Comparison of ENCODE assay signal across 8 cellular contexts in genomic region chr10:119596537-119597404, GRCh38. TPM values are rescaled to one million over a fixed set of nuclear protein-coding genes. Genes with fewer than 3 reads are reported as not detected.
A peak's percentile ranks its signal among the peaks of the same experiment; 100 is the strongest.
DNase-seq lines count a peak whose midpoint lies in the region; ATAC-seq and TF ChIP-seq lines count a peak whose summit lies in the region.

Gene TIAL1 (minus strand): TSS chr10:119596964. CDS start chr10:119596465, 499 bp downstream.

- CTCF ChIA-PET in PC-3 (lab: Charles Lee), result interaction anchor here (0.5 kb wide), 1 partner anchor 265 kb away, joined by 4 read pairs; no protein-coding TSS in a partner anchor

- no TSS peak for BruUV-seq in PC-3 (replicated peaks; lab: Mats Ljungman, UMichigan)

- H2AFZ ChIP-seq in PC-3 (ENCODE audit: low read length), result peak within 1 kb of the TSS; percentile 93

- peak within 1 kb of the TSS; percentile 99 for H3K27ac ChIP-seq in PC-3 (ENCODE audit: low read length)

- peak within 1 kb of the TSS; percentile 98 for H3K4me2 ChIP-seq in PC-3 (ENCODE audit: low read length)

- intact Hi-C loops in PC-3 (cut with micrococcal nuclease), result loop anchor here (2.0 to 5.0 kb wide), 2 partner anchors 58 to 131 kb away; partner anchors contain the start of gene INPP5F

- H3K9me3 ChIP-seq in PC-3 (ENCODE audit: low read length), result no peaks in the 10 kb centered on the region
- no peaks in the 10 kb centered on the region for H3K9me3 ChIP-seq in mononuclear cell (ENCODE audit: low read depth, low read length)

- H3K79me2 ChIP-seq in PC-3 (ENCODE audit: low read length), result peaks cover 56% of the 10 kb centered on the region

- peak; percentile 83 for ATAC-seq in GM21576 (IDR thresholded peaks at IDR 0.05; ENCODE audit: unreplicated experiment)
- peak; percentile 86 for ATAC-seq in PC-3

- H3K4me3 ChIP-seq in PC-3 (ENCODE audit: low read length), result peak within 1 kb of the TSS; percentile 99
- peak within 1 kb of the TSS; percentile 98 for H3K4me3 ChIP-seq in epithelial cell of esophagus (ENCODE audit: low read length)
- H3K4me3 ChIP-seq in mononuclear cell (ENCODE audit: low read length), result peak within 1 kb of the TSS; percentile 97

- TF ChIP-seq RAD21 in Ishikawa (IDR thresholded peaks at IDR 0.05; ENCODE audit: low read depth), result peak; percentile 15; the same call in 1 of the 2 replicates

- 0 out of 2 replicates have a peak, but pooled peaks cover 8% of the 10 kb centered on the region for H3K36me3 ChIP-seq in PC-3 (ENCODE audit: low read depth, low read length)

- H3K27me3 ChIP-seq in PC-3 (ENCODE audit: low read length), result no peaks in the 10 kb centered on the region
- no peaks in the 10 kb centered on the region for H3K27me3 ChIP-seq in mononuclear cell (ENCODE audit: insufficient read depth, low read length)

- TF ChIP-seq EP300 in Ishikawa (IDR thresholded peaks at IDR 0.05; ENCODE audit: borderline replicate concordance), result no peak

- DNase-seq in DMS114 treated with DMSO at 0.1 percent for 48 hours (lab: John Stamatoyannopoulos, UW; ENCODE audit: unreplicated experiment) (peak; percentile 100), PC-3 (peak; percentile 96), activated T-cell treated with anti-CD3 and anti-CD28 coated beads for 48 hours (ENCODE audit: low read depth) (peak; percentile 87), epithelial cell of esophagus (ENCODE audit: low read depth) (peak; percentile 100)
- DNase-seq in stimulated activated CD8-positive, alpha-beta memory T cell treated with anti-CD3 and anti-CD28 coated beads, Interleukin-4, amount 100 ng/mL, for 1 hour (ENCODE audit: low read depth in 2 of 2, low spot score in 1 of 2), result peak; percentile 83 to 84

- peak within 1 kb of the TSS; percentile 99 for H3K9ac ChIP-seq in PC-3 (ENCODE audit: low read length)

- TF ChIP-seq CTCF in PC-3 (conservative IDR thresholded peaks at IDR 0.05; ENCODE audit: low read depth, low read length) (no peak), epithelial cell of esophagus (IDR thresholded peaks at IDR 0.05; ENCODE audit: insufficient read depth, low read depth, low read length, missing control alignments) (no peak)

- peaks cover 36% of the 10 kb centered on the region for H4K20me1 ChIP-seq in PC-3 (ENCODE audit: low read length)

- H3F3A ChIP-seq in PC-3 (ENCODE audit: low read length, unreplicated experiment), result no peaks in the 10 kb centered on the region

- no peaks in the 10 kb centered on the region for H3K9me2 ChIP-seq in PC-3 (replicated peaks; ENCODE audit: low read length)

- POLR2A ChIA-PET in PC-3 (lab: Charles Lee; ENCODE audit: unreplicated experiment), result interaction anchor here (0.6 kb wide), 1 partner anchor 79 kb away, joined by 3 read pairs; no protein-coding TSS in a partner anchor

- H3K4me1 ChIP-seq in PC-3 (ENCODE audit: insufficient read depth, low read length), result peaks cover 34% of the 10 kb centered on the region
- peaks cover 42% of the 10 kb centered on the region for H3K4me1 ChIP-seq in mononuclear cell (ENCODE audit: insufficient read depth, low read length)

TF ChIP-seq in Ishikawa, 13 proteins besides CTCF, POLR2A, EP300 and RAD21:
- peak; percentile 31; the same call in 1 of the 2 replicates for TF ChIP-seq TEAD4 (IDR thresholded peaks at IDR 0.05)
- TF ChIP-seq TAF1 (IDR thresholded peaks at IDR 0.05; ENCODE audit: low read depth), result peak; percentile 71
- peak; percentile 1; the same call in 1 of the 2 replicates for TF ChIP-seq EGR1 (IDR thresholded peaks at IDR 0.05)
- TF ChIP-seq, protein P1, sequence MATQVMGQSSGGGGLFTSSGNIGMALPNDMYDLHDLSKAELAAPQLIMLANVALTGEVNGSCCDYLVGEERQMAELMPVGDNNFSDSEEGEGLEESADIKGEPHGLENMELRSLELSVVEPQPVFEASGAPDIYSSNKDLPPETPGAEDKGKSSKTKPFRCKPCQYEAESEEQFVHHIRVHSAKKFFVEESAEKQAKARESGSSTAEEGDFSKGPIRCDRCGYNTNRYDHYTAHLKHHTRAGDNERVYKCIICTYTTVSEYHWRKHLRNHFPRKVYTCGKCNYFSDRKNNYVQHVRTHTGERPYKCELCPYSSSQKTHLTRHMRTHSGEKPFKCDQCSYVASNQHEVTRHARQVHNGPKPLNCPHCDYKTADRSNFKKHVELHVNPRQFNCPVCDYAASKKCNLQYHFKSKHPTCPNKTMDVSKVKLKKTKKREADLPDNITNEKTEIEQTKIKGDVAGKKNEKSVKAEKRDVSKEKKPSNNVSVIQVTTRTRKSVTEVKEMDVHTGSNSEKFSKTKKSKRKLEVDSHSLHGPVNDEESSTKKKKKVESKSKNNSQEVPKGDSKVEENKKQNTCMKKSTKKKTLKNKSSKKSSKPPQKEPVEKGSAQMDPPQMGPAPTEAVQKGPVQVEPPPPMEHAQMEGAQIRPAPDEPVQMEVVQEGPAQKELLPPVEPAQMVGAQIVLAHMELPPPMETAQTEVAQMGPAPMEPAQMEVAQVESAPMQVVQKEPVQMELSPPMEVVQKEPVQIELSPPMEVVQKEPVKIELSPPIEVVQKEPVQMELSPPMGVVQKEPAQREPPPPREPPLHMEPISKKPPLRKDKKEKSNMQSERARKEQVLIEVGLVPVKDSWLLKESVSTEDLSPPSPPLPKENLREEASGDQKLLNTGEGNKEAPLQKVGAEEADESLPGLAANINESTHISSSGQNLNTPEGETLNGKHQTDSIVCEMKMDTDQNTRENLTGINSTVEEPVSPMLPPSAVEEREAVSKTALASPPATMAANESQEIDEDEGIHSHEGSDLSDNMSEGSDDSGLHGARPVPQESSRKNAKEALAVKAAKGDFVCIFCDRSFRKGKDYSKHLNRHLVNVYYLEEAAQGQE (IDR thresholded peaks at IDR 0.05; ENCODE audit: low read depth), result 0 out of 2 replicates have a peak, but pooled peaks have one; percentile 24
- TF ChIP-seq CREB1 (IDR thresholded peaks at IDR 0.05; ENCODE audit: low read depth), result no peak
- TF ChIP-seq TCF12 (IDR thresholded peaks at IDR 0.05; ENCODE audit: low read depth), result peak; percentile 37; the same call in 1 of the 2 replicates
- 0 out of 2 replicates have a peak, but pooled peaks have one; percentile 17 for TF ChIP-seq CEBPB (IDR thresholded peaks at IDR 0.05)
- TF ChIP-seq YY1 (IDR thresholded peaks at IDR 0.05; ENCODE audit: low read depth), result peak; percentile 97
- 0 out of 2 replicates have a peak, but pooled peaks have one; percentile 42 for TF ChIP-seq USF1 (IDR thresholded peaks at IDR 0.05)
- no peak; the same call in 1 of the 2 replicates for TF ChIP-seq NFIC (IDR thresholded peaks at IDR 0.05)
- peak; percentile 99 for TF ChIP-seq MAX (IDR thresholded peaks at IDR 0.05)

RNA-seq across cellular contexts. Expression of gene TIAL1, which starts in this region (rescaled TPM):
- total RNA-seq in PC-3 (2014; rRNA removed) (42.8 and 46.6 TPM in 2 replicates), mononuclear cell (101 TPM)

Comparison
In these comparisons a context has a peak if more than half of its experiments do, and no peak if none do; other contexts are left out.
1. Peak in every context shown above with its lines: DNase-seq, ATAC-seq, H3K4me3 ChIP-seq and H3K27ac ChIP-seq.